2 cellular contexts compared by ENCODE assay signal in the genomic region with DNA sequence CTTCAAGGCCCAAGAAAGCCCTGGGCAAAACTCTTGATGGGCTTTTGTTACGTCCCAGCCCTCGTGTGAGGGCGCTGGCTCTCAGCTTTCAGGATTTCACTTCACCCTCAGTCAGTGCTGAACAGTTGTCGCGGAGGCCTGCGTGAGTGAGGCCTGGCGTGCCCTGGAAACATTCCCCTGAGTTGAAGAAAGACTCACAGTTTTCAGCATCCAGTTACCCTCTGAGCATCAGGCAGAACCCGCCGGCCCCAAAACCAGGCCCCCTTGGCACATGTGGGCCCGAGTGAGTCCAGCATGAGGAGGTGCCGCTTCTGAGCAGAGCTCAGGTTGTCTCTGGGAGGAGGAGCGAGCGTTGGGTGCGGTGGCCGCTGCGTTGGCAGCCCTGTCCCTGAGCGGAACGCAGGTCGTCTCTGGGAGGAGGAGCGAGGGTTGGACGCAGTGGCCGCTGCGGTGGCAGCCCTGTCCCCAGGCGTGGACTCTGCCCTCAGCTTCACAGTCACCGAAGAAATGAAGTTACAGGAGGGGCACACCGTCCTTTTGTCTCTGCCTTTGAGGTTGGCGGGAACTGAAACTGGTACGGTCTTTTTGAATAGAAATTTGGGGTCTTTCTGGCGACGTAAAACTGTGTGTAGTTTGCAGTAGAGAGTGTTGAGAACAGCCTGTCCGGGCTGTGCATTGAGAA.
TF ChIP-seq lines count a peak whose summit lies in the region.

A gene with protein sequence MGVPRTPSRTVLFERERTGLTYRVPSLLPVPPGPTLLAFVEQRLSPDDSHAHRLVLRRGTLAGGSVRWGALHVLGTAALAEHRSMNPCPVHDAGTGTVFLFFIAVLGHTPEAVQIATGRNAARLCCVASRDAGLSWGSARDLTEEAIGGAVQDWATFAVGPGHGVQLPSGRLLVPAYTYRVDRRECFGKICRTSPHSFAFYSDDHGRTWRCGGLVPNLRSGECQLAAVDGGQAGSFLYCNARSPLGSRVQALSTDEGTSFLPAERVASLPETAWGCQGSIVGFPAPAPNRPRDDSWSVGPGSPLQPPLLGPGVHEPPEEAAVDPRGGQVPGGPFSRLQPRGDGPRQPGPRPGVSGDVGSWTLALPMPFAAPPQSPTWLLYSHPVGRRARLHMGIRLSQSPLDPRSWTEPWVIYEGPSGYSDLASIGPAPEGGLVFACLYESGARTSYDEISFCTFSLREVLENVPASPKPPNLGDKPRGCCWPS (plus strand): TSS at position 493 of the 682 bp plus-strand sequence. CDS start 5,292 bp downstream, outside the sequence.

TF ChIP-seq in SK-N-SH, 30 proteins besides CTCF, POLR2A, EP300 and RAD21 (continued from another document):
- TF ChIP-seq, protein P1, sequence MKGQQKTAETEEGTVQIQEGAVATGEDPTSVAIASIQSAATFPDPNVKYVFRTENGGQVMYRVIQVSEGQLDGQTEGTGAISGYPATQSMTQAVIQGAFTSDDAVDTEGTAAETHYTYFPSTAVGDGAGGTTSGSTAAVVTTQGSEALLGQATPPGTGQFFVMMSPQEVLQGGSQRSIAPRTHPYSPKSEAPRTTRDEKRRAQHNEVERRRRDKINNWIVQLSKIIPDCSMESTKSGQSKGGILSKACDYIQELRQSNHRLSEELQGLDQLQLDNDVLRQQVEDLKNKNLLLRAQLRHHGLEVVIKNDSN (IDR thresholded peaks at IDR 0.05; ENCODE audit: borderline replicate concordance, low read depth) = no peak
- TF ChIP-seq, protein P2, sequence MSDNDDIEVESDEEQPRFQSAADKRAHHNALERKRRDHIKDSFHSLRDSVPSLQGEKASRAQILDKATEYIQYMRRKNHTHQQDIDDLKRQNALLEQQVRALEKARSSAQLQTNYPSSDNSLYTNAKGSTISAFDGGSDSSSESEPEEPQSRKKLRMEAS (IDR thresholded peaks at IDR 0.05; ENCODE audit: low read depth) = no peak
- TF ChIP-seq, protein P3, sequence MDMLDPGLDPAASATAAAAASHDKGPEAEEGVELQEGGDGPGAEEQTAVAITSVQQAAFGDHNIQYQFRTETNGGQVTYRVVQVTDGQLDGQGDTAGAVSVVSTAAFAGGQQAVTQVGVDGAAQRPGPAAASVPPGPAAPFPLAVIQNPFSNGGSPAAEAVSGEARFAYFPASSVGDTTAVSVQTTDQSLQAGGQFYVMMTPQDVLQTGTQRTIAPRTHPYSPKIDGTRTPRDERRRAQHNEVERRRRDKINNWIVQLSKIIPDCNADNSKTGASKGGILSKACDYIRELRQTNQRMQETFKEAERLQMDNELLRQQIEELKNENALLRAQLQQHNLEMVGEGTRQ (IDR thresholded peaks at IDR 0.05; ENCODE audit: borderline replicate concordance, low read depth, low read length) = no peak
- no peak for TF ChIP-seq RCOR1 (IDR thresholded peaks at IDR 0.05; ENCODE audit: low read length)
- TF ChIP-seq NFIC (IDR thresholded peaks at IDR 0.05; ENCODE audit: borderline replicate concordance) = no peak
- TF ChIP-seq FOXM1 (IDR thresholded peaks at IDR 0.05; ENCODE audit: low read depth) = no peak
- no peak for TF ChIP-seq GABPA (IDR thresholded peaks at IDR 0.05; ENCODE audit: low read depth)
- no peak for TF ChIP-seq TAF1 (IDR thresholded peaks at IDR 0.05; ENCODE audit: borderline replicate concordance, low read depth, low read length)
- TF ChIP-seq FOXJ3 (CRISPR knock-in tag; IDR thresholded peaks at IDR 0.05) = no peak
- TF ChIP-seq FOSL2 (IDR thresholded peaks at IDR 0.05; ENCODE audit: borderline replicate concordance, low read depth) = no peak
- no peak for TF ChIP-seq MXI1 (IDR thresholded peaks at IDR 0.05; ENCODE audit: low read depth, low read length)
- TF ChIP-seq, protein P4, sequence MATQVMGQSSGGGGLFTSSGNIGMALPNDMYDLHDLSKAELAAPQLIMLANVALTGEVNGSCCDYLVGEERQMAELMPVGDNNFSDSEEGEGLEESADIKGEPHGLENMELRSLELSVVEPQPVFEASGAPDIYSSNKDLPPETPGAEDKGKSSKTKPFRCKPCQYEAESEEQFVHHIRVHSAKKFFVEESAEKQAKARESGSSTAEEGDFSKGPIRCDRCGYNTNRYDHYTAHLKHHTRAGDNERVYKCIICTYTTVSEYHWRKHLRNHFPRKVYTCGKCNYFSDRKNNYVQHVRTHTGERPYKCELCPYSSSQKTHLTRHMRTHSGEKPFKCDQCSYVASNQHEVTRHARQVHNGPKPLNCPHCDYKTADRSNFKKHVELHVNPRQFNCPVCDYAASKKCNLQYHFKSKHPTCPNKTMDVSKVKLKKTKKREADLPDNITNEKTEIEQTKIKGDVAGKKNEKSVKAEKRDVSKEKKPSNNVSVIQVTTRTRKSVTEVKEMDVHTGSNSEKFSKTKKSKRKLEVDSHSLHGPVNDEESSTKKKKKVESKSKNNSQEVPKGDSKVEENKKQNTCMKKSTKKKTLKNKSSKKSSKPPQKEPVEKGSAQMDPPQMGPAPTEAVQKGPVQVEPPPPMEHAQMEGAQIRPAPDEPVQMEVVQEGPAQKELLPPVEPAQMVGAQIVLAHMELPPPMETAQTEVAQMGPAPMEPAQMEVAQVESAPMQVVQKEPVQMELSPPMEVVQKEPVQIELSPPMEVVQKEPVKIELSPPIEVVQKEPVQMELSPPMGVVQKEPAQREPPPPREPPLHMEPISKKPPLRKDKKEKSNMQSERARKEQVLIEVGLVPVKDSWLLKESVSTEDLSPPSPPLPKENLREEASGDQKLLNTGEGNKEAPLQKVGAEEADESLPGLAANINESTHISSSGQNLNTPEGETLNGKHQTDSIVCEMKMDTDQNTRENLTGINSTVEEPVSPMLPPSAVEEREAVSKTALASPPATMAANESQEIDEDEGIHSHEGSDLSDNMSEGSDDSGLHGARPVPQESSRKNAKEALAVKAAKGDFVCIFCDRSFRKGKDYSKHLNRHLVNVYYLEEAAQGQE (IDR thresholded peaks at IDR 0.05; ENCODE audit: low read depth, low read length) = no peak
- TF ChIP-seq EZH2phosphoT487 (IDR thresholded peaks at IDR 0.05; ENCODE audit: borderline replicate concordance, low read depth) = no peak
TF ChIP-seq in SK-N-SH: peak in this region for 0.

TF ChIP-seq in SK-N-SH treated with all-trans-retinoic acid at 6 μM for 48 hours, 23 proteins besides CTCF, POLR2A, EP300 and RAD21 (continued from another document):
- TF ChIP-seq, protein P5, sequence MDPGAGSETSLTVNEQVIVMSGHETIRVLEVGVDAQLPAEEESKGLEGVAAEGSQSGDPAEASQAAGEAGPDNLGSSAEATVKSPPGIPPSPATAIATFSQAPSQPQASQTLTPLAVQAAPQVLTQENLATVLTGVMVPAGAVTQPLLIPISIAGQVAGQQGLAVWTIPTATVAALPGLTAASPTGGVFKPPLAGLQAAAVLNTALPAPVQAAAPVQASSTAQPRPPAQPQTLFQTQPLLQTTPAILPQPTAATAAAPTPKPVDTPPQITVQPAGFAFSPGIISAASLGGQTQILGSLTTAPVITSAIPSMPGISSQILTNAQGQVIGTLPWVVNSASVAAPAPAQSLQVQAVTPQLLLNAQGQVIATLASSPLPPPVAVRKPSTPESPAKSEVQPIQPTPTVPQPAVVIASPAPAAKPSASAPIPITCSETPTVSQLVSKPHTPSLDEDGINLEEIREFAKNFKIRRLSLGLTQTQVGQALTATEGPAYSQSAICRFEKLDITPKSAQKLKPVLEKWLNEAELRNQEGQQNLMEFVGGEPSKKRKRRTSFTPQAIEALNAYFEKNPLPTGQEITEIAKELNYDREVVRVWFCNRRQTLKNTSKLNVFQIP (CRISPR knock-in tag; IDR thresholded peaks at IDR 0.05; ENCODE audit: borderline replicate concordance, low read depth) = no peak
- TF ChIP-seq ZNF70 (CRISPR knock-in tag; IDR thresholded peaks at IDR 0.05) = no peak
- TF ChIP-seq ZC3H10 (CRISPR knock-in tag; IDR thresholded peaks at IDR 0.05) = no peak
- TF ChIP-seq, protein P6, sequence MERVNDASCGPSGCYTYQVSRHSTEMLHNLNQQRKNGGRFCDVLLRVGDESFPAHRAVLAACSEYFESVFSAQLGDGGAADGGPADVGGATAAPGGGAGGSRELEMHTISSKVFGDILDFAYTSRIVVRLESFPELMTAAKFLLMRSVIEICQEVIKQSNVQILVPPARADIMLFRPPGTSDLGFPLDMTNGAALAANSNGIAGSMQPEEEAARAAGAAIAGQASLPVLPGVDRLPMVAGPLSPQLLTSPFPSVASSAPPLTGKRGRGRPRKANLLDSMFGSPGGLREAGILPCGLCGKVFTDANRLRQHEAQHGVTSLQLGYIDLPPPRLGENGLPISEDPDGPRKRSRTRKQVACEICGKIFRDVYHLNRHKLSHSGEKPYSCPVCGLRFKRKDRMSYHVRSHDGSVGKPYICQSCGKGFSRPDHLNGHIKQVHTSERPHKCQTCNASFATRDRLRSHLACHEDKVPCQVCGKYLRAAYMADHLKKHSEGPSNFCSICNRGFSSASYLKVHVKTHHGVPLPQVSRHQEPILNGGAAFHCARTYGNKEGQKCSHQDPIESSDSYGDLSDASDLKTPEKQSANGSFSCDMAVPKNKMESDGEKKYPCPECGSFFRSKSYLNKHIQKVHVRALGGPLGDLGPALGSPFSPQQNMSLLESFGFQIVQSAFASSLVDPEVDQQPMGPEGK (CRISPR knock-in tag; IDR thresholded peaks at IDR 0.05; ENCODE audit: borderline replicate concordance) = no peak
- TF ChIP-seq ZFP30 (CRISPR knock-in tag; IDR thresholded peaks at IDR 0.05) = no peak
- no peak for TF ChIP-seq ZNF565 (CRISPR knock-in tag; conservative IDR thresholded peaks at IDR 0.05; ENCODE audit: low read depth)
- TF ChIP-seq TOX (CRISPR knock-in tag; IDR thresholded peaks at IDR 0.05; ENCODE audit: borderline replicate concordance) = no peak
- TF ChIP-seq PPARA (CRISPR knock-in tag; IDR thresholded peaks at IDR 0.05; ENCODE audit: borderline replicate concordance) = no peak
TF ChIP-seq in SK-N-SH treated with all-trans-retinoic acid at 6 μM for 48 hours: peak in this region for 0.
